12 cellular contexts compared by ENCODE assay signal in the genomic region with DNA sequence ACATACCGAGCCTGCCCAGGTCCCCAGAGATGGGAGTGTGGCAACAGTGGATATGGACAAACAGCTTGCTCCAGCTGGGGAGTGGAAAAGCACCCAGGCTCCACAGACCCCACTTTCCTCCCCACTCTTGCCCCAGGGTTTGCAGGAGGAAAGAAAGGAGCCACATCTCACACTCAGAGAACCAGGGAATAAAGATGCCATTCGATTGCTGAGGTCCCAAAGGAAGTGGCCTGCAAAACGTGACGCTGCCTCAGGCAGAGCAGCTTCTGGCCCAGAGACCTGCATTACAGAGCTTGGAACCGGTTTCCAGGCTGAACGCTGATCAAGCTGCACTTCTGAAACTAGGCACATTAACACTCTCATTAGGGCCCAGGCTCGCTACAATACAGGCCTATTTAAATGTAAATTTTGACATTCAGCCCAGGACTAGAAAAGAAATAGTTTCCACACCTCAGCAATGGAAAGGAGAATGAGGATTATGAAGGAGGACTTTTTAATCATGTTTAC.
DNase-seq lines count a peak whose midpoint lies in the region; ATAC-seq and TF ChIP-seq lines count a peak whose summit lies in the region.
"Had no signal": no experiment of that assay in that cellular context is flagged by ENCODE, and none has a peak within 500 bp of the region (broad histone marks: within the 10 kb centered on the region; RNA-seq: fewer than 3 reads in every experiment).

No MANE protein-coding gene starts in this region.

- H3K27ac Mint-ChIP-seq in glutamatergic neuron (ENCODE audit: unreplicated experiment) (peak overlapping the region; percentile 64), mesothelial cell of epicardium (peak overlapping the region; percentile 81)
- H3K27ac Mint-ChIP-seq: activated naive CD4-positive, alpha-beta T cell treated with anti-CD3 and anti-CD28 coated beads, Interleukin-2, amount 50 U/mL, for 72 hours had no signal

- H3K9ac ChIP-seq in SK-N-SH = no peak overlapping the region

- ATAC-seq in SK-N-SH treated with all-trans-retinoic acid at 6 μM for 48 hours (no peak), HG02981 (IDR thresholded peaks at IDR 0.05; ENCODE audit: unreplicated experiment) (no peak)
- ATAC-seq: activated naive CD4-positive, alpha-beta T cell treated with anti-CD3 and anti-CD28 coated beads, Interleukin-2, amount 50 U/mL, for 72 hours had no signal

- H3K36me3 Mint-ChIP-seq in glutamatergic neuron (ENCODE audit: unreplicated experiment) (peaks cover 4% of the 10 kb centered on the region), mesothelial cell of epicardium (no peaks in the 10 kb centered on the region)
- H3K36me3 Mint-ChIP-seq: activated naive CD4-positive, alpha-beta T cell treated with anti-CD3 and anti-CD28 coated beads, Interleukin-2, amount 50 U/mL, for 72 hours had no signal

- WGBS in SK-N-SH (ENCODE audit: low lambda C conversion rate) = 46% methylated on average over 6 of the region's 7 CpGs

- H3K27ac ChIP-seq in SK-N-SH (ENCODE audit: low read depth in 2 of 2, low read length in 1 of 2) (peak overlapping the region in 1 of 2 experiments; percentile 8; a peak in 1 of 4 replicates), tibial artery (no peak overlapping the region)
- H3K27ac ChIP-seq: 22Rv1 had no signal

- TF ChIP-seq CTCF in SK-N-SH (IDR thresholded peaks at IDR 0.05) = no peak
- no peak for TF ChIP-seq CTCF in glutamatergic neuron (IDR thresholded peaks at IDR 0.05; ENCODE audit: partially characterized antibody, unreplicated experiment)
- TF ChIP-seq CTCF in mesothelial cell of epicardium (IDR thresholded peaks at IDR 0.05; ENCODE audit: unreplicated experiment) = no peak
- no peak for TF ChIP-seq CTCF in tibial artery (IDR thresholded peaks at IDR 0.05)

- H3K4me3 Mint-ChIP-seq in glutamatergic neuron (ENCODE audit: unreplicated experiment) (peak overlapping the region; percentile 56), mesothelial cell of epicardium (no peak overlapping the region)

- H3K4me3 ChIP-seq in SK-N-SH (ENCODE audit: low read depth in 2 of 2, low read length in 1 of 2) = no peak overlapping the region
- H3K4me3 ChIP-seq in tibial artery = peak overlapping the region; percentile 39 to 43

- no peaks in the 10 kb centered on the region for H4K20me1 ChIP-seq in SK-N-SH (ENCODE audit: insufficient read depth)

- peaks cover 8% of the 10 kb centered on the region for H3K9me3 Mint-ChIP-seq in glutamatergic neuron (ENCODE audit: unreplicated experiment)
- H3K9me3 Mint-ChIP-seq in mesothelial cell of epicardium = no peaks in the 10 kb centered on the region
- H3K9me3 Mint-ChIP-seq: activated naive CD4-positive, alpha-beta T cell treated with anti-CD3 and anti-CD28 coated beads, Interleukin-2, amount 50 U/mL, for 72 hours had no signal

- no peak for TF ChIP-seq EP300 in SK-N-SH (IDR thresholded peaks at IDR 0.05; ENCODE audit: borderline replicate concordance in 1 of 2, low read depth in 1 of 2, low read length in 1 of 2)

- no peaks in the 10 kb centered on the region for H3K9me2 ChIP-seq in SK-N-SH

- H3K36me3 ChIP-seq in SK-N-SH (replicated peaks in 1 of 2; ENCODE audit: control insufficient read depth in 1 of 2, insufficient read depth in 2 of 2, low read length in 1 of 2) (no peaks in the 10 kb centered on the region), tibial artery (no peaks in the 10 kb centered on the region)
- H3K36me3 ChIP-seq: prostate gland had no signal

- H3K9me3 ChIP-seq in SK-N-SH (no peaks in the 10 kb centered on the region), tibial artery (no peaks in the 10 kb centered on the region)
- H3K9me3 ChIP-seq: prostate gland had no signal

- H3K27me3 ChIP-seq in SK-N-SH (ENCODE audit: insufficient read depth) = no peaks in the 10 kb centered on the region
- no peaks in the 10 kb centered on the region for H3K27me3 ChIP-seq in tibial artery

- POLR2A ChIA-PET in SK-N-SH (lab: Yijun Ruan, JAX) = no interaction called here

- DNase-seq in SK-N-SH = peak; percentile 42
- peak; percentile 40 for DNase-seq in glutamatergic neuron
- DNase-seq in mesothelial cell of epicardium (ENCODE audit: low spot score in 2 of 2, unreplicated experiment in 2 of 2) = no peak
- peak in 1 of 2 donors; percentile 32 for DNase-seq in tibial artery
- no peak for DNase-seq in NCI-H345 (lab: John Stamatoyannopoulos, UW)
- no peak for DNase-seq in NCI-H526 treated with DMSO at 0.1 percent for 48 hours (lab: John Stamatoyannopoulos, UW)
- DNase-seq: NCI-H1048 had no signal

- H3K4me1 Mint-ChIP-seq in glutamatergic neuron (ENCODE audit: low read depth, unreplicated experiment) (peaks cover 30% of the 10 kb centered on the region), mesothelial cell of epicardium (peaks cover 37% of the 10 kb centered on the region)

- H3K79me2 ChIP-seq in SK-N-SH (ENCODE audit: insufficient read depth) = no peaks in the 10 kb centered on the region

- intact Hi-C loops in tibial artery (cut with DNase I; ENCODE audit: low total_unique reads) = no loop called here

- no peak overlapping the region for H2AFZ ChIP-seq in SK-N-SH (ENCODE audit: low read depth)

- TF ChIP-seq RAD21 in SK-N-SH (IDR thresholded peaks at IDR 0.05; ENCODE audit: low read length) = no peak

- no peaks in the 10 kb centered on the region for H3F3A ChIP-seq in SK-N-SH (replicated peaks; ENCODE audit: insufficient read depth)

- H3K4me1 ChIP-seq in SK-N-SH (ENCODE audit: control insufficient read depth in 1 of 2, insufficient read depth in 2 of 2, low read depth in 1 of 2, low read length in 1 of 2) = peaks cover 0 to 12% of the 10 kb centered on the region in 2 experiments; a peak in 1 of 4 replicates
- H3K4me1 ChIP-seq in tibial artery = peaks cover 0 to 10% (median 3%) of the 10 kb centered on the region in 4 donors
- H3K4me1 ChIP-seq: prostate gland had no signal

- CTCF ChIA-PET in SK-N-SH (lab: Yijun Ruan, JAX) = interaction anchor here (2.5 kb wide), 1 partner anchor 9 kb away, joined by 10 read pairs; no protein-coding TSS in a partner anchor

- H3K27me3 Mint-ChIP-seq in glutamatergic neuron (ENCODE audit: unreplicated experiment) (peaks cover 7% of the 10 kb centered on the region), mesothelial cell of epicardium (ENCODE audit: low read depth) (no peaks in the 10 kb centered on the region)

- H3K4me2 ChIP-seq in SK-N-SH = no peak overlapping the region

TF ChIP-seq in SK-N-SH, 30 proteins besides CTCF, POLR2A, EP300 and RAD21 (continues in another document):
- TF ChIP-seq YY1 (IDR thresholded peaks at IDR 0.05; ENCODE audit: low read depth) (no peak), TCF12 (IDR thresholded peaks at IDR 0.05) (no peak), RXRA (IDR thresholded peaks at IDR 0.05; ENCODE audit: borderline replicate concordance, low read depth) (no peak), FOXM1 (IDR thresholded peaks at IDR 0.05; ENCODE audit: low read depth) (no peak), ELF1 (IDR thresholded peaks at IDR 0.05) (no peak), GABPA (IDR thresholded peaks at IDR 0.05; ENCODE audit: low read depth) (no peak), RFX5 (IDR thresholded peaks at IDR 0.05; ENCODE audit: low read length) (no peak)
- TF ChIP-seq, protein P1, sequence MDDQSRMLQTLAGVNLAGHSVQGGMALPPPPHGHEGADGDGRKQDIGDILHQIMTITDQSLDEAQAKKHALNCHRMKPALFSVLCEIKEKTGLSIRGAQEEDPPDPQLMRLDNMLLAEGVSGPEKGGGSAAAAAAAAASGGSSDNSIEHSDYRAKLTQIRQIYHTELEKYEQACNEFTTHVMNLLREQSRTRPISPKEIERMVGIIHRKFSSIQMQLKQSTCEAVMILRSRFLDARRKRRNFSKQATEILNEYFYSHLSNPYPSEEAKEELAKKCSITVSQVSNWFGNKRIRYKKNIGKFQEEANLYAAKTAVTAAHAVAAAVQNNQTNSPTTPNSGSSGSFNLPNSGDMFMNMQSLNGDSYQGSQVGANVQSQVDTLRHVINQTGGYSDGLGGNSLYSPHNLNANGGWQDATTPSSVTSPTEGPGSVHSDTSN (IDR thresholded peaks at IDR 0.05) = no peak
- TF ChIP-seq, protein P2, sequence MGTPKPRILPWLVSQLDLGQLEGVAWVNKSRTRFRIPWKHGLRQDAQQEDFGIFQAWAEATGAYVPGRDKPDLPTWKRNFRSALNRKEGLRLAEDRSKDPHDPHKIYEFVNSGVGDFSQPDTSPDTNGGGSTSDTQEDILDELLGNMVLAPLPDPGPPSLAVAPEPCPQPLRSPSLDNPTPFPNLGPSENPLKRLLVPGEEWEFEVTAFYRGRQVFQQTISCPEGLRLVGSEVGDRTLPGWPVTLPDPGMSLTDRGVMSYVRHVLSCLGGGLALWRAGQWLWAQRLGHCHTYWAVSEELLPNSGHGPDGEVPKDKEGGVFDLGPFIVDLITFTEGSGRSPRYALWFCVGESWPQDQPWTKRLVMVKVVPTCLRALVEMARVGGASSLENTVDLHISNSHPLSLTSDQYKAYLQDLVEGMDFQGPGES (IDR thresholded peaks at IDR 0.05; ENCODE audit: low read depth, low read length) = no peak

TF ChIP-seq in SK-N-SH treated with all-trans-retinoic acid at 6 μM for 48 hours, 23 proteins besides CTCF, POLR2A, EP300 and RAD21 (continues in another document):
- no peak for TF ChIP-seq ZNF70 (CRISPR knock-in tag; IDR thresholded peaks at IDR 0.05)
- no peak for TF ChIP-seq GLIS3 (CRISPR knock-in tag; IDR thresholded peaks at IDR 0.05)
- no peak for TF ChIP-seq PPARA (CRISPR knock-in tag; IDR thresholded peaks at IDR 0.05; ENCODE audit: borderline replicate concordance)
- no peak for TF ChIP-seq ZC3H10 (CRISPR knock-in tag; IDR thresholded peaks at IDR 0.05)
- TF ChIP-seq, protein P3, sequence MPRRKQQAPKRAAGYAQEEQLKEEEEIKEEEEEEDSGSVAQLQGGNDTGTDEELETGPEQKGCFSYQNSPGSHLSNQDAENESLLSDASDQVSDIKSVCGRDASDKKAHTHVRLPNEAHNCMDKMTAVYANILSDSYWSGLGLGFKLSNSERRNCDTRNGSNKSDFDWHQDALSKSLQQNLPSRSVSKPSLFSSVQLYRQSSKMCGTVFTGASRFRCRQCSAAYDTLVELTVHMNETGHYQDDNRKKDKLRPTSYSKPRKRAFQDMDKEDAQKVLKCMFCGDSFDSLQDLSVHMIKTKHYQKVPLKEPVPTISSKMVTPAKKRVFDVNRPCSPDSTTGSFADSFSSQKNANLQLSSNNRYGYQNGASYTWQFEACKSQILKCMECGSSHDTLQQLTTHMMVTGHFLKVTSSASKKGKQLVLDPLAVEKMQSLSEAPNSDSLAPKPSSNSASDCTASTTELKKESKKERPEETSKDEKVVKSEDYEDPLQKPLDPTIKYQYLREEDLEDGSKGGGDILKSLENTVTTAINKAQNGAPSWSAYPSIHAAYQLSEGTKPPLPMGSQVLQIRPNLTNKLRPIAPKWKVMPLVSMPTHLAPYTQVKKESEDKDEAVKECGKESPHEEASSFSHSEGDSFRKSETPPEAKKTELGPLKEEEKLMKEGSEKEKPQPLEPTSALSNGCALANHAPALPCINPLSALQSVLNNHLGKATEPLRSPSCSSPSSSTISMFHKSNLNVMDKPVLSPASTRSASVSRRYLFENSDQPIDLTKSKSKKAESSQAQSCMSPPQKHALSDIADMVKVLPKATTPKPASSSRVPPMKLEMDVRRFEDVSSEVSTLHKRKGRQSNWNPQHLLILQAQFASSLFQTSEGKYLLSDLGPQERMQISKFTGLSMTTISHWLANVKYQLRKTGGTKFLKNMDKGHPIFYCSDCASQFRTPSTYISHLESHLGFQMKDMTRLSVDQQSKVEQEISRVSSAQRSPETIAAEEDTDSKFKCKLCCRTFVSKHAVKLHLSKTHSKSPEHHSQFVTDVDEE (CRISPR knock-in tag; IDR thresholded peaks at IDR 0.05) = no peak

Comparison
In these comparisons a context has a peak if more than half of its experiments do, and no peak if none do; other contexts are left out.
1. DNase-seq: peak in SK-N-SH (single experiment) and glutamatergic neuron (single experiment); none in mesothelial cell of epicardium (0 of 2), NCI-H345 (single experiment) and NCI-H526 treated with DMSO at 0.1 percent for 48 hours (single experiment).
2. H3K4me3 ChIP-seq: peak in tibial artery (2 of 2); none in SK-N-SH (0 of 2).